Comparison of ENCODE assay signal across 19 cellular contexts in genomic region chr4:41077628-41078027, GRCh38.
"Had no signal": no experiment of that assay in that cellular context is flagged by ENCODE, and none has a peak within 500 bp of the region (broad histone marks: within the 10 kb centered on the region; RNA-seq: fewer than 3 reads in every experiment).

No MANE protein-coding gene starts in this region.

- H3K36me3 Mint-ChIP-seq: activated CD4-positive, alpha-beta memory T cell treated with anti-CD3 and anti-CD28 coated beads for 36 hours; activated naive CD8-positive, alpha-beta T cell; stimulated activated effector memory CD8-positive, alpha-beta T cell treated with anti-CD3 and anti-CD28 coated beads, Interleukin-12 subunit alpha, Interleukin-12 subunit beta, amount 100 ng/mL, for 72 hours had no signal

- H3K4me3 ChIP-seq: esophagus muscularis mucosa, heart right ventricle, lower lobe of right lung, smooth muscle cell, testis, upper lobe of right lung had no signal

- H3K4me1 ChIP-seq: testis had no signal

- H3K4me1 Mint-ChIP-seq: stimulated activated effector memory CD8-positive, alpha-beta T cell treated with anti-CD3 and anti-CD28 coated beads, Interleukin-12 subunit alpha, Interleukin-12 subunit beta, amount 100 ng/mL, for 72 hours had no signal

- ATAC-seq: lower lobe of right lung; stimulated activated effector memory CD8-positive, alpha-beta T cell treated with anti-CD3 and anti-CD28 coated beads, Interleukin-12 subunit alpha, Interleukin-12 subunit beta, amount 100 ng/mL, for 72 hours; upper lobe of right lung had no signal

- DNase-seq: activated CD4-positive, alpha-beta memory T cell treated with anti-CD3 and anti-CD28 coated beads for 36 hours; activated CD4-positive, alpha-beta T cell treated with anti-CD3 and anti-CD28 coated beads for 4 hours; activated T-cell treated with anti-CD3 and anti-CD28 coated beads for 4 hours; cerebellar nuclear complex; effector CD8-positive, alpha-beta T cell; heart right ventricle; lower lobe of right lung; nephron progenitor cell; occipital lobe; stimulated activated CD4-positive, alpha-beta T cell treated with anti-CD3 and anti-CD28 coated beads, Interleukin-4, amount 100 ng/mL, for 24 hours; SW 1271; T-helper 2 cell; testis; upper lobe of right lung; WERI-Rb-1 had no signal

- H3K4me3 Mint-ChIP-seq: activated CD4-positive, alpha-beta memory T cell treated with anti-CD3 and anti-CD28 coated beads for 36 hours; activated naive CD8-positive, alpha-beta T cell; nephron progenitor cell; stimulated activated effector memory CD8-positive, alpha-beta T cell treated with anti-CD3 and anti-CD28 coated beads, Interleukin-12 subunit alpha, Interleukin-12 subunit beta, amount 100 ng/mL, for 72 hours had no signal

- H3K27me3 ChIP-seq: esophagus muscularis mucosa, heart right ventricle, testis, upper lobe of right lung had no signal

- H3K36me3 ChIP-seq: esophagus muscularis mucosa, heart right ventricle, lower lobe of right lung, upper lobe of right lung, WERI-Rb-1 had no signal

- H3K27ac Mint-ChIP-seq: activated CD4-positive, alpha-beta memory T cell treated with anti-CD3 and anti-CD28 coated beads for 36 hours; activated naive CD8-positive, alpha-beta T cell; nephron progenitor cell; stimulated activated effector memory CD8-positive, alpha-beta T cell treated with anti-CD3 and anti-CD28 coated beads, Interleukin-12 subunit alpha, Interleukin-12 subunit beta, amount 100 ng/mL, for 72 hours had no signal

- H3K9me3 ChIP-seq: esophagus muscularis mucosa, heart right ventricle, lower lobe of right lung, testis, upper lobe of right lung had no signal

- H3K9me3 Mint-ChIP-seq: activated CD4-positive, alpha-beta memory T cell treated with anti-CD3 and anti-CD28 coated beads for 36 hours; nephron progenitor cell; stimulated activated effector memory CD8-positive, alpha-beta T cell treated with anti-CD3 and anti-CD28 coated beads, Interleukin-12 subunit alpha, Interleukin-12 subunit beta, amount 100 ng/mL, for 72 hours had no signal

- H3K27ac ChIP-seq: esophagus muscularis mucosa, heart right ventricle, lower lobe of right lung, testis, upper lobe of right lung, WERI-Rb-1 had no signal
